Comparison of ENCODE assay signal across 1 cellular context in genomic region chr19:17606786-17607185, GRCh38.
TF ChIP-seq lines count a peak whose summit lies in the region.

No MANE protein-coding gene starts in this region.

TF ChIP-seq in GM12878, 131 proteins besides CTCF, POLR2A, EP300 and RAD21 (continued from another document):
- TF ChIP-seq ZNF592 (IDR thresholded peaks at IDR 0.05) (no peak), CHD2 (IDR thresholded peaks at IDR 0.05; ENCODE audit: borderline replicate concordance, low read depth, low read length) (no peak), IRF4 (IDR thresholded peaks at IDR 0.05; ENCODE audit: low read depth, low read length) (no peak), RFX5 (IDR thresholded peaks at IDR 0.05; ENCODE audit: low read depth, low read length) (no peak), ZSCAN29 (IDR thresholded peaks at IDR 0.05) (no peak), HSF1 (IDR thresholded peaks at IDR 0.05; ENCODE audit: low read depth, low read length) (no peak), IRF3 (IDR thresholded peaks at IDR 0.05) (no peak), IRF5 (IDR thresholded peaks at IDR 0.05; ENCODE audit: borderline replicate concordance) (no peak), PAX8 (IDR thresholded peaks at IDR 0.05) (no peak), HDAC2 (IDR thresholded peaks at IDR 0.05) (no peak), HDGF (IDR thresholded peaks at IDR 0.05) (no peak), NRF1 (conservative IDR thresholded peaks at IDR 0.05; ENCODE audit: low read depth, low read length) (no peak)
